Comparison of ENCODE assay signal across 8 cellular contexts in genomic region chr3:107752202-107752990, GRCh38.
A peak's percentile ranks its signal among the peaks of the same experiment; 100 is the strongest.
DNase-seq lines count a peak whose midpoint lies in the region; ATAC-seq and TF ChIP-seq lines count a peak whose summit lies in the region.

No MANE protein-coding gene starts in this region.

- H3K27ac ChIP-seq in AG04450 (ENCODE audit: low read depth, low read length) (no peak overlapping the region), GM23248 (no peak overlapping the region), OCI-LY3 (ENCODE audit: low read length) (no peak overlapping the region), testis (no peak overlapping the region)

- H3K4me1 ChIP-seq in GM23248 (ENCODE audit: insufficient read depth), result no peaks in the 10 kb centered on the region
- H3K4me1 ChIP-seq in OCI-LY3 (ENCODE audit: low read length), result no peaks in the 10 kb centered on the region
- H3K4me1 ChIP-seq in testis, result no peaks in the 10 kb centered on the region

- 94 to 96% methylated on average over 3 of the region's 3 CpGs for WGBS in GM23248 (ENCODE audit: low coverage in 1 of 2, low lambda C conversion rate in 2 of 2, missing lambda C conversion rate in 2 of 2), 2 experiments
- WGBS in testis, 2 donors, result 77 to 86% methylated on average over 3 of the region's 3 CpGs

- H3K27me3 ChIP-seq in AG04450 (ENCODE audit: control insufficient read depth, insufficient read depth, low read length), result no peaks in the 10 kb centered on the region
- H3K27me3 ChIP-seq in GM23248 (replicated peaks; ENCODE audit: insufficient read depth), result no peaks in the 10 kb centered on the region
- no peaks in the 10 kb centered on the region for H3K27me3 ChIP-seq in OCI-LY3 (ENCODE audit: low read depth, low read length)
- no peaks in the 10 kb centered on the region for H3K27me3 ChIP-seq in testis

- ATAC-seq in stimulated activated effector memory CD8-positive, alpha-beta T cell treated with anti-CD3 and anti-CD28 coated beads, Interleukin-12 subunit alpha, Interleukin-12 subunit beta, amount 100 ng/mL, for 72 hours, result no peak

- in situ Hi-C loops in GM23248 (cut with MboI), result no loop called here

- H3K9ac ChIP-seq in GM23248 (no peak overlapping the region), OCI-LY3 (ENCODE audit: low read length) (no peak overlapping the region)

- no peak for TF ChIP-seq POLR2A in testis (IDR thresholded peaks at IDR 0.05)

- no peak overlapping the region for H3K4me3 Mint-ChIP-seq in stimulated activated effector memory CD8-positive, alpha-beta T cell treated with anti-CD3 and anti-CD28 coated beads, Interleukin-12 subunit alpha, Interleukin-12 subunit beta, amount 100 ng/mL, for 72 hours

- H3K9me3 ChIP-seq in AG04450 (ENCODE audit: control insufficient read depth, insufficient read depth, low read length), result no peaks in the 10 kb centered on the region
- no peaks in the 10 kb centered on the region for H3K9me3 ChIP-seq in GM23248 (ENCODE audit: low read depth)
- H3K9me3 ChIP-seq in OCI-LY3 (ENCODE audit: insufficient read depth, low read length), result no peaks in the 10 kb centered on the region
- H3K9me3 ChIP-seq in testis, result no peaks in the 10 kb centered on the region

- no peaks in the 10 kb centered on the region for H3K9me2 ChIP-seq in GM23248 (ENCODE audit: insufficient read depth)

- H3F3A ChIP-seq in GM23248 (ENCODE audit: insufficient read depth), result no peaks in the 10 kb centered on the region; the same call in 1 of the 2 replicates

- no peaks in the 10 kb centered on the region for H4K20me1 ChIP-seq in GM23248 (ENCODE audit: insufficient read depth)
- H4K20me1 ChIP-seq in OCI-LY3 (ENCODE audit: insufficient read depth, low read length), result no peaks in the 10 kb centered on the region

- no peak overlapping the region for H3K4me2 ChIP-seq in GM23248 (ENCODE audit: unreplicated experiment)
- H3K4me2 ChIP-seq in OCI-LY3 (ENCODE audit: low read length), result no peak overlapping the region

- no peaks in the 10 kb centered on the region for H3K4me1 Mint-ChIP-seq in stimulated activated effector memory CD8-positive, alpha-beta T cell treated with anti-CD3 and anti-CD28 coated beads, Interleukin-12 subunit alpha, Interleukin-12 subunit beta, amount 100 ng/mL, for 72 hours

- TF ChIP-seq CTCF in AG04450 (IDR thresholded peaks at IDR 0.05; ENCODE audit: low read depth, low read length) (peak; percentile 60), OCI-LY3 (IDR thresholded peaks at IDR 0.05; ENCODE audit: low read depth, low read length) (peak; percentile 74), testis (IDR thresholded peaks at IDR 0.05) (peak in 2 of 3 experiments; percentile 10 to 16)

- DNase-seq in AG04450 (ENCODE audit: low read depth, low spot score), result no peak
- DNase-seq in GM23248, result peak; percentile 39
- DNase-seq in fibroblast of peridontal ligament (ENCODE audit: extremely low read depth), result peak; percentile 51
- no peak for DNase-seq in testis
- no peak for DNase-seq in NCI-H2171 (lab: John Stamatoyannopoulos, UW)
- no peak for DNase-seq in stimulated activated effector memory CD8-positive, alpha-beta T cell treated with anti-CD3 and anti-CD28 coated beads, Interleukin-12 subunit alpha, Interleukin-12 subunit beta, amount 100 ng/mL, for 72 hours (ENCODE audit: low spot score in 2 of 2)
- DNase-seq in GF-D8 (lab: John Stamatoyannopoulos, UW), result no peak

- H3K9me3 Mint-ChIP-seq in stimulated activated effector memory CD8-positive, alpha-beta T cell treated with anti-CD3 and anti-CD28 coated beads, Interleukin-12 subunit alpha, Interleukin-12 subunit beta, amount 100 ng/mL, for 72 hours, result no peaks in the 10 kb centered on the region

- H3K4me3 ChIP-seq in AG04450 (ENCODE audit: low read depth, low read length) (no peak overlapping the region), GM23248 (no peak overlapping the region), OCI-LY3 (ENCODE audit: low read length) (no peak overlapping the region), testis (no peak overlapping the region)

- POLR2A ChIA-PET in AG04450 (lab: Yijun Ruan, JAX), result no interaction called here

- H3K79me2 ChIP-seq in GM23248 (ENCODE audit: insufficient read depth), result no peaks in the 10 kb centered on the region
- H3K79me2 ChIP-seq in OCI-LY3 (ENCODE audit: low read length), result no peaks in the 10 kb centered on the region

- peaks cover 33% of the 10 kb centered on the region for H3K36me3 Mint-ChIP-seq in stimulated activated effector memory CD8-positive, alpha-beta T cell treated with anti-CD3 and anti-CD28 coated beads, Interleukin-12 subunit alpha, Interleukin-12 subunit beta, amount 100 ng/mL, for 72 hours

- H2AFZ ChIP-seq in GM23248 (no peak overlapping the region), OCI-LY3 (ENCODE audit: low read depth, low read length) (no peak overlapping the region)

- CTCF ChIA-PET in AG04450 (lab: Charles Lee), result interaction anchor here (0.7 to 8.5 kb wide), 19 partner anchors 9 to 801 kb away, joined by 3 to 53 read pairs (median 4); no protein-coding TSS in a partner anchor

- intact Hi-C loops in testis (cut with DNase I; ENCODE audit: low total_unique reads), result no loop called here

- no peak overlapping the region for H3K27ac Mint-ChIP-seq in stimulated activated effector memory CD8-positive, alpha-beta T cell treated with anti-CD3 and anti-CD28 coated beads, Interleukin-12 subunit alpha, Interleukin-12 subunit beta, amount 100 ng/mL, for 72 hours

- H3K36me3 ChIP-seq in GM23248 (ENCODE audit: low read depth) (no peaks in the 10 kb centered on the region), OCI-LY3 (replicated peaks; ENCODE audit: low read depth, low read length) (no peaks in the 10 kb centered on the region), testis (ENCODE audit: low read depth, missing control alignments) (no peaks in the 10 kb centered on the region)

Comparison
In these comparisons a context has a peak if more than half of its experiments do, and no peak if none do; other contexts are left out.
1. DNase-seq: peak in GM23248 (single experiment) and fibroblast of peridontal ligament (single experiment); none in AG04450 (single experiment), testis (single experiment), NCI-H2171 (single experiment), stimulated activated effector memory CD8-positive, alpha-beta T cell treated with anti-CD3 and anti-CD28 coated beads, Interleukin-12 subunit alpha, Interleukin-12 subunit beta, amount 100 ng/mL, for 72 hours (0 of 2) and GF-D8 (single experiment).
2. CTCF ChIP-seq: peak in every context shown above with its lines; median percentile 74 in OCI-LY3; 60 in AG04450; 13 in testis.